In the genomic region with DNA sequence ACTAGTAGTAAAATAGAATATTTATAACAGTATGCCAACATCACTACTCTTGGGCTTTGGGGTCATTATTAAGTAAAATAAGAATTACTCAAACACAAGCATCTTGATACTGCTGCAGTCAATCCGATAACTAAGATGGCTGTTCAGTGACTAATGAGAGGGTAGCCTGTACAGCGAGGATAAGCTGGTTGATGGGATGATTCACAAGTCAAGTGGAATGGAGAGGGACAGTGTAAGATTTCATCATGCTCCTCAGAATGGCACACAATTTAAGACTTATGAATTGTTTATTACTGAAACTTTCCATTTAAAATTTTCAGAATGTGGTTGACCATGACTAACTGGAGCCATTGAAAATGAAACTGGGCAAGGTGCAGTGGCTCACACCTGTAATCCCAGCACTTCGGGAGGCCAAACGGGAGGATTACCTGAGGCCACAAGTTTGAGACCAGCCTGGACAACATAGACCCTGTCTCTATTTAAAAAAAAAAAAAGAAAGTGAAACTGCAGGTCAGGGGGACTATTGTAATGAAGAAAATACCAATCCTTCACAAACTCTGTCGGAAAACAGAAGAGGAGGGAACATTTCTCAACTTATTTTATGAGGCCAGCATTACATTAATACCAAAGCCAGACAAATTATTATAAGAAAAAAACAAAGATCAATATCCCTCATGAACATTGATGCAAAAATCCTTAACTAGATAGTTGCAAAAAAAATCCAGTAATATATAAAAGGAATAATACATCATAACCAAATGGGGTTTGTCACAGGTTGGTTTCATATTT, we compare ENCODE assay signal across 8 cellular contexts. TPM values are rescaled to one million over a fixed set of nuclear protein-coding genes. Genes with fewer than 3 reads are reported as not detected.
A peak's percentile ranks its signal among the peaks of the same experiment; 100 is the strongest.
DNase-seq lines count a peak whose midpoint lies in the region; ATAC-seq and TF ChIP-seq lines count a peak whose summit lies in the region.

No MANE protein-coding gene starts in this region.

- no peaks in the 10 kb centered on the region for H3K9me2 ChIP-seq in Karpas-422 (replicated peaks; ENCODE audit: insufficient read depth, low read length)

- H3K4me3 ChIP-seq in Karpas-422 (ENCODE audit: low read length) (no peak overlapping the region), BE2C (ENCODE audit: low read depth, low read length) (no peak overlapping the region)

- H3K4me1 ChIP-seq in Karpas-422 (ENCODE audit: low read length), result peaks cover 3% of the 10 kb centered on the region
- H3K4me1 ChIP-seq in BE2C, result no peaks in the 10 kb centered on the region; the same call in 1 of the 2 replicates

- H3K27me3 Mint-ChIP-seq in naive thymus-derived CD8-positive, alpha-beta T cell, result no peaks in the 10 kb centered on the region

- peaks cover 16% of the 10 kb centered on the region for H3K36me3 ChIP-seq in Karpas-422 (ENCODE audit: insufficient read depth, low read length)
- H3K36me3 ChIP-seq in BE2C, result peaks cover 4% of the 10 kb centered on the region; the same call in 1 of the 2 replicates

- TF ChIP-seq CTCF in BE2C (IDR thresholded peaks at IDR 0.05; ENCODE audit: low read depth, low read length), result no peak

- no peaks in the 10 kb centered on the region for H4K20me1 ChIP-seq in Karpas-422 (ENCODE audit: insufficient read depth, low read depth, low read length)

- no peak overlapping the region for H3K9ac ChIP-seq in Karpas-422 (ENCODE audit: low read length)

- peaks cover 16 to 73% (median 66%) of the 10 kb centered on the region in 4 donors for H3K4me1 Mint-ChIP-seq in naive thymus-derived CD8-positive, alpha-beta T cell

- peaks cover 0 to 19% (median 0%) of the 10 kb centered on the region in 3 donors for H3K36me3 Mint-ChIP-seq in naive thymus-derived CD8-positive, alpha-beta T cell

- H3K9me3 ChIP-seq in Karpas-422 (ENCODE audit: low read length) (peaks cover 7% of the 10 kb centered on the region), BE2C (no peaks in the 10 kb centered on the region)

- H3K4me3 Mint-ChIP-seq in naive thymus-derived CD8-positive, alpha-beta T cell, result peak overlapping the region in 1 of 10 donors; percentile 39

- POLR2A ChIA-PET in naive thymus-derived CD8-positive, alpha-beta T cell (lab: Charles Lee), result interaction anchor here (1.3 kb wide), 1 partner anchor 11 kb away, joined by 3 read pairs; a partner anchor contains a TSS

- no peaks in the 10 kb centered on the region for H3K9me3 Mint-ChIP-seq in naive thymus-derived CD8-positive, alpha-beta T cell

- no peak overlapping the region for H3K27ac ChIP-seq in Karpas-422 (ENCODE audit: low read length)

- H3K27ac Mint-ChIP-seq in naive thymus-derived CD8-positive, alpha-beta T cell, result peak overlapping the region in 3 of 10 donors; percentile 16 to 52 (median 41)

- no peak overlapping the region for H3K4me2 ChIP-seq in Karpas-422 (ENCODE audit: low read depth, low read length, poor library complexity, severe bottlenecking)

- peak; percentile 72 for ATAC-seq in HG02571 (IDR thresholded peaks at IDR 0.05; ENCODE audit: unreplicated experiment)
- no peak for ATAC-seq in naive thymus-derived CD8-positive, alpha-beta T cell

- DNase-seq in Daoy (ENCODE audit: low read depth), result peak; percentile 91
- DNase-seq in SW480 (ENCODE audit: low spot score), result peak; percentile 37
- peak; percentile 43 for DNase-seq in hepatic stellate cell (ENCODE audit: low spot score)
- no peak for DNase-seq in iPS-NIHi11 (ENCODE audit: low spot score)
- no peak for DNase-seq in Karpas-422
- DNase-seq in BE2C, result no peak
- DNase-seq in naive thymus-derived CD8-positive, alpha-beta T cell, result no peak

- no peak overlapping the region for H2AFZ ChIP-seq in Karpas-422 (ENCODE audit: low read length)

- H3K79me2 ChIP-seq in Karpas-422 (ENCODE audit: low read length), result peaks cover 90% of the 10 kb centered on the region

- H3K27me3 ChIP-seq in Karpas-422 (ENCODE audit: low read length) (no peaks in the 10 kb centered on the region), BE2C (no peaks in the 10 kb centered on the region)

RNA-seq across cellular contexts. Expression of a gene that starts 11.2 kb away (rescaled TPM):
- 44.3 and 54.9 TPM in 2 replicates for total RNA-seq in Daoy (2014; rRNA removed; shearing (Covaris generic))
- 32.9 and 41.4 TPM in 2 replicates for total RNA-seq in Karpas-422 (2014; rRNA removed; shearing (Covaris generic); ENCODE audit: low replicate concordance)
- 12.4 TPM for polyA plus RNA-seq in BE2C (2012; ENCODE audit: insufficient read depth, insufficient read length, low read depth)
- 10 to 100 TPM; 44.5 to 45.3 TPM for total RNA-seq in naive thymus-derived CD8-positive, alpha-beta T cell
- 10 to 100 TPM; 10.4 to 13.4 (median 12.5) TPM for polyA plus RNA-seq in naive thymus-derived CD8-positive, alpha-beta T cell

RNA-seq across cellular contexts. Expression of a gene that starts 16.3 kb away (rescaled TPM):
- total RNA-seq in Daoy (2014; rRNA removed; shearing (Covaris generic)), result 183 and 388 TPM in 2 replicates
- total RNA-seq in Karpas-422 (2014; rRNA removed; shearing (Covaris generic); ENCODE audit: low replicate concordance), result 24.0 and 47.8 TPM in 2 replicates
- 127 TPM for polyA plus RNA-seq in BE2C (2012; ENCODE audit: insufficient read depth, insufficient read length, low read depth)
- 10 to 100 TPM; 45.9 to 56.9 TPM for total RNA-seq in naive thymus-derived CD8-positive, alpha-beta T cell
- polyA plus RNA-seq in naive thymus-derived CD8-positive, alpha-beta T cell, result 100 to 1,000 TPM; 141 to 179 (median 174) TPM

Comparison
In these comparisons a context has a peak if more than half of its experiments do, and no peak if none do; other contexts are left out.
1. DNase-seq: peak in Daoy (single experiment), SW480 (single experiment) and hepatic stellate cell (single experiment); none in iPS-NIHi11 (single experiment), Karpas-422 (single experiment), BE2C (single experiment) and naive thymus-derived CD8-positive, alpha-beta T cell (0 of 10).